ENCODE assay signal across 22 cellular contexts in the genomic region with DNA sequence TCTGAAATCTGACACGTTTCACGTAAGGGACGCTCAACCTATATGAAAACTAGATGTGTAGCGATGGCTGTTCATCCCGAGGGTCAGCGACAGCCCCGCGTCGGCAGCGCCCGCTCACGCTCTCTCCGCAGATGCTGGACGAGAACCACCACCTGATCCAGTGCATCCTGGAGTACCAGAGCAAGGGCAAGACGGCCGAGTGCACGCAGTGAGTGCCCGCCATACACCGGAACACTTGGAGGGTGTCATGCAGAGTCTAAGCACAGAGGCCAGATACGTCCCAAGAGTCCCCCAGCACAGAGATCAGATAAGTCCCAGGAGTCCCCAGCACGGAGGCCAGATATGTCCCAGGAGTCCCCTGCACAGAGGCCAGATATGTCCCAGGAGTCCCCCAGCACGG. TPM values are rescaled to one million over a fixed set of nuclear protein-coding genes. Genes with fewer than 3 reads are reported as not detected.
DNase-seq lines count a peak whose midpoint lies in the region; ATAC-seq, FAIRE-seq and TF ChIP-seq lines count a peak whose summit lies in the region.
"Had no signal": no experiment of that assay in that cellular context is flagged by ENCODE, and none has a peak within 500 bp of the region (broad histone marks: within the 10 kb centered on the region; RNA-seq: fewer than 3 reads in every experiment).

No MANE protein-coding gene starts in this region.

- TF ChIP-seq CTCF in right atrium auricular region (IDR thresholded peaks at IDR 0.05) (no peak), astrocyte (IDR thresholded peaks at IDR 0.05; ENCODE audit: insufficient read depth, low read depth, low read length) (no peak), glutamatergic neuron (IDR thresholded peaks at IDR 0.05; ENCODE audit: partially characterized antibody, unreplicated experiment) (no peak)

- H3K27me3 ChIP-seq in right atrium auricular region (no peaks in the 10 kb centered on the region), astrocyte (ENCODE audit: insufficient read depth, low read length) (no peaks in the 10 kb centered on the region)

- ATAC-seq in Right ventricle myocardium inferior (no peak), GM18873 (IDR thresholded peaks at IDR 0.05; ENCODE audit: low FRiP score, unreplicated experiment) (no peak), HG02970 (IDR thresholded peaks at IDR 0.05; ENCODE audit: low FRiP score, unreplicated experiment) (no peak)
- ATAC-seq: A549; CD8-positive, alpha-beta T cell; HepG2 had no signal

- H3K9me3 Mint-ChIP-seq in astrocyte (ENCODE audit: unreplicated experiment) (peaks cover 3% of the 10 kb centered on the region), glutamatergic neuron (ENCODE audit: unreplicated experiment) (peaks cover 18% of the 10 kb centered on the region)
- H3K9me3 Mint-ChIP-seq: IgD-negative memory B cell had no signal

- H3K27ac Mint-ChIP-seq in astrocyte (ENCODE audit: unreplicated experiment) (no peak overlapping the region), glutamatergic neuron (ENCODE audit: unreplicated experiment) (no peak overlapping the region)
- H3K27ac Mint-ChIP-seq: CD8-positive, alpha-beta T cell; IgD-negative memory B cell had no signal

- H3K4me3 ChIP-seq in right atrium auricular region, result no peak overlapping the region
- H3K4me3 ChIP-seq in astrocyte (ENCODE audit: insufficient read depth, low read depth, low read length), result no peak overlapping the region
- H3K4me3 ChIP-seq: A549, GM23248 had no signal

- H2AFZ ChIP-seq in astrocyte (ENCODE audit: low read depth, low read length), result no peak overlapping the region
- H2AFZ ChIP-seq: GM23248 had no signal

- no peak overlapping the region for H3K4me2 ChIP-seq in astrocyte (ENCODE audit: low read length)
- H3K4me2 ChIP-seq: A549 had no signal

- H3K36me3 ChIP-seq in right atrium auricular region (peaks cover 25% of the 10 kb centered on the region), astrocyte (ENCODE audit: insufficient read depth, low read length) (no peaks in the 10 kb centered on the region)

- intact Hi-C loops in Right ventricle myocardium inferior (cut with DNase I), result no loop called here

- no peak overlapping the region for H3K9ac ChIP-seq in astrocyte (ENCODE audit: low read length)
- H3K9ac ChIP-seq: GM23248 had no signal

- H3K9me3 ChIP-seq in right atrium auricular region (no peaks in the 10 kb centered on the region), astrocyte (ENCODE audit: insufficient read depth, low read depth, low read length) (no peaks in the 10 kb centered on the region)

- H3K4me3 Mint-ChIP-seq in astrocyte (ENCODE audit: unreplicated experiment), result peak overlapping the region; percentile 14
- peak overlapping the region; percentile 25 for H3K4me3 Mint-ChIP-seq in glutamatergic neuron (ENCODE audit: unreplicated experiment)
- H3K4me3 Mint-ChIP-seq: CD8-positive, alpha-beta T cell; IgD-negative memory B cell had no signal

- H3K36me3 Mint-ChIP-seq in astrocyte (ENCODE audit: low read depth, unreplicated experiment) (peaks cover 32% of the 10 kb centered on the region), glutamatergic neuron (ENCODE audit: unreplicated experiment) (peaks cover 15% of the 10 kb centered on the region)

- H3K79me2 ChIP-seq in astrocyte (ENCODE audit: insufficient read depth, low read length), result peaks cover 71% of the 10 kb centered on the region

- no peak for FAIRE-seq in astrocyte (lab: Jason Lieb, UNC)
- FAIRE-seq: A549, GM19239, H54, HepG2 had no signal

- DNase-seq in Right ventricle myocardium inferior (ENCODE audit: missing footprints), result peak; percentile 58
- DNase-seq in right atrium auricular region (ENCODE audit: low spot score), result no peak
- no peak for DNase-seq in astrocyte (ENCODE audit: low read depth)
- DNase-seq in glutamatergic neuron, result no peak
- DNase-seq in HPDE6-E6E7 (ENCODE audit: extremely low spot score), result no peak
- DNase-seq: AML-193; Calu3; CD8-positive, alpha-beta T cell; DMS79 treated with DMSO at 0.1 percent for 48 hours; GF-D8; GM23248; HCEC 1CT; KBM-7 had no signal

- no peak overlapping the region for H3K27ac ChIP-seq in right atrium auricular region
- no peak overlapping the region for H3K27ac ChIP-seq in astrocyte (ENCODE audit: low read depth, low read length)
- H3K27ac ChIP-seq: 22Rv1, A549, GM23248, HL-60 had no signal

- H3K4me1 Mint-ChIP-seq in astrocyte (ENCODE audit: low read depth, unreplicated experiment) (peaks cover 19% of the 10 kb centered on the region), glutamatergic neuron (ENCODE audit: low read depth, unreplicated experiment) (peaks cover 26% of the 10 kb centered on the region)

- H3K4me1 ChIP-seq in right atrium auricular region (peaks cover 0 to 12% of the 10 kb centered on the region in 2 donors), astrocyte (ENCODE audit: insufficient read depth, low read length) (peaks cover 52% of the 10 kb centered on the region)

- H3K27me3 Mint-ChIP-seq in astrocyte (ENCODE audit: low read depth, unreplicated experiment), result no peaks in the 10 kb centered on the region
- peaks cover 4% of the 10 kb centered on the region for H3K27me3 Mint-ChIP-seq in glutamatergic neuron (ENCODE audit: unreplicated experiment)
- H3K27me3 Mint-ChIP-seq: IgD-negative memory B cell had no signal

- peaks cover 73% of the 10 kb centered on the region for H4K20me1 ChIP-seq in astrocyte (ENCODE audit: insufficient read depth, low read length)

RNA-seq across cellular contexts. Expression of gene SS18L1, which starts 15.0 kb away (rescaled TPM):
- total RNA-seq in Right ventricle myocardium inferior, result 7.8 TPM
- total RNA-seq in right atrium auricular region, result 1 to 10 TPM; 8.3 to 9.0 TPM
- total RNA-seq in astrocyte, result 13.2 and 16.3 TPM in 2 replicates
- 50.4 TPM for total RNA-seq in glutamatergic neuron (ENCODE audit: unreplicated experiment)

RNA-seq across cellular contexts. Expression of gene PSMA7, which starts 15.3 kb away (rescaled TPM):
- total RNA-seq in Right ventricle myocardium inferior (230 TPM), right atrium auricular region (100 to 1,000 TPM; 258 to 313 TPM), astrocyte (284 and 324 TPM in 2 replicates), glutamatergic neuron (ENCODE audit: unreplicated experiment) (289 TPM)

RNA-seq across cellular contexts. Expression of gene MTG2, which starts 24.3 kb away (rescaled TPM):
- 21.6 TPM for total RNA-seq in Right ventricle myocardium inferior
- 10 to 100 TPM; 20.7 to 24.1 TPM for total RNA-seq in right atrium auricular region
- 26.6 and 31.5 TPM in 2 replicates for total RNA-seq in astrocyte
- 27.1 TPM for total RNA-seq in glutamatergic neuron (ENCODE audit: unreplicated experiment)

RNA-seq across cellular contexts. Expression of gene LSM14B, which starts 36.3 kb away (rescaled TPM):
- 55.2 TPM for total RNA-seq in Right ventricle myocardium inferior
- total RNA-seq in right atrium auricular region, result 10 to 100 TPM; 26.1 to 26.8 TPM
- total RNA-seq in astrocyte, result 24.9 and 27.1 TPM in 2 replicates
- total RNA-seq in glutamatergic neuron (ENCODE audit: unreplicated experiment), result 73.6 TPM
